16 cellular contexts compared by ENCODE assay signal in genomic region chr2:9201185-9201891, GRCh38. TPM values are rescaled to one million over a fixed set of nuclear protein-coding genes. Genes with fewer than 3 reads are reported as not detected.
DNase-seq lines count a peak whose midpoint lies in the region; ATAC-seq and TF ChIP-seq lines count a peak whose summit lies in the region.
"Had no signal": no experiment of that assay in that cellular context is flagged by ENCODE, and none has a peak within 500 bp of the region (broad histone marks: within the 10 kb centered on the region; RNA-seq: fewer than 3 reads in every experiment).

No MANE protein-coding gene starts in this region.

- intact Hi-C loops in Right ventricle myocardium inferior (cut with DNase I): no loop called here
- intact Hi-C loops in upper lobe of right lung (cut with DNase I): loop anchor here (10.0 kb wide), 1 partner anchor 123 kb away; no protein-coding TSS in a partner anchor

- H3K9me3 ChIP-seq in right atrium auricular region (no peaks in the 10 kb centered on the region), adipocyte (ENCODE audit: control insufficient read depth, low read length) (no peaks in the 10 kb centered on the region), upper lobe of right lung (no peaks in the 10 kb centered on the region)
- H3K9me3 ChIP-seq: neutrophil, uterus had no signal

- peak overlapping the region; percentile 81 for H3K27ac Mint-ChIP-seq in glutamatergic neuron (ENCODE audit: unreplicated experiment)
- H3K27ac Mint-ChIP-seq in activated T-cell treated with anti-CD3 and anti-CD28 coated beads, Interleukin-2, amount 50 U/mL, for 72 hours: no peak overlapping the region
- H3K27ac Mint-ChIP-seq: activated CD8-positive, alpha-beta memory T cell treated with anti-CD3 and anti-CD28 coated beads, Interleukin-2, amount 10 ng/mL, durations not matched to agents 7 days and 5 days had no signal

- in situ Hi-C loops in G401 (cut with HindIII; ENCODE audit: low sequenced_read_pairs): no loop called here

- peak overlapping the region; percentile 49 for H3K4me3 Mint-ChIP-seq in glutamatergic neuron (ENCODE audit: unreplicated experiment)
- no peak overlapping the region for H3K4me3 Mint-ChIP-seq in activated T-cell treated with anti-CD3 and anti-CD28 coated beads, Interleukin-2, amount 50 U/mL, for 72 hours
- H3K4me3 Mint-ChIP-seq: activated CD8-positive, alpha-beta memory T cell treated with anti-CD3 and anti-CD28 coated beads, Interleukin-2, amount 10 ng/mL, durations not matched to agents 7 days and 5 days had no signal

- H3K4me1 Mint-ChIP-seq in glutamatergic neuron (ENCODE audit: low read depth, unreplicated experiment): peaks cover 32% of the 10 kb centered on the region
- peaks cover 6% of the 10 kb centered on the region for H3K4me1 Mint-ChIP-seq in activated T-cell treated with anti-CD3 and anti-CD28 coated beads, Interleukin-2, amount 50 U/mL, for 72 hours (ENCODE audit: low read depth)

- H3K4me3 ChIP-seq in right atrium auricular region (no peak overlapping the region), adipocyte (ENCODE audit: low read length) (no peak overlapping the region), upper lobe of right lung (no peak overlapping the region)
- H3K4me3 ChIP-seq: uterus had no signal

- peaks cover 11% of the 10 kb centered on the region for H3K27me3 Mint-ChIP-seq in glutamatergic neuron (ENCODE audit: unreplicated experiment)
- peaks cover 46% of the 10 kb centered on the region for H3K27me3 Mint-ChIP-seq in activated T-cell treated with anti-CD3 and anti-CD28 coated beads, Interleukin-2, amount 50 U/mL, for 72 hours (ENCODE audit: low read depth)

- no peak for ATAC-seq in Right ventricle myocardium inferior
- peak; percentile 68 for ATAC-seq in upper lobe of right lung
- no peak for ATAC-seq in activated T-cell treated with anti-CD3 and anti-CD28 coated beads, Interleukin-2, amount 50 U/mL, for 72 hours (replicated peaks in 1 of 2)
- ATAC-seq: activated CD8-positive, alpha-beta memory T cell treated with anti-CD3 and anti-CD28 coated beads, Interleukin-2, amount 10 ng/mL, durations not matched to agents 7 days and 5 days; HCT116 had no signal

- peaks cover 3% of the 10 kb centered on the region for H3K9me3 Mint-ChIP-seq in glutamatergic neuron (ENCODE audit: unreplicated experiment)
- no peaks in the 10 kb centered on the region for H3K9me3 Mint-ChIP-seq in activated T-cell treated with anti-CD3 and anti-CD28 coated beads, Interleukin-2, amount 50 U/mL, for 72 hours

- peaks cover 0 to 9% of the 10 kb centered on the region in 2 donors for H3K4me1 ChIP-seq in right atrium auricular region
- H3K4me1 ChIP-seq in adipocyte (ENCODE audit: control insufficient read depth, insufficient read depth, low read length): peaks cover 15% of the 10 kb centered on the region
- H3K4me1 ChIP-seq in upper lobe of right lung: no peaks in the 10 kb centered on the region
- H3K4me1 ChIP-seq: uterus had no signal

- no peaks in the 10 kb centered on the region for H3K36me3 Mint-ChIP-seq in glutamatergic neuron (ENCODE audit: unreplicated experiment)
- H3K36me3 Mint-ChIP-seq in activated T-cell treated with anti-CD3 and anti-CD28 coated beads, Interleukin-2, amount 50 U/mL, for 72 hours (ENCODE audit: insufficient read depth in 2 of 2): no peaks in the 10 kb centered on the region
- H3K36me3 Mint-ChIP-seq: activated CD8-positive, alpha-beta memory T cell treated with anti-CD3 and anti-CD28 coated beads, Interleukin-2, amount 10 ng/mL, durations not matched to agents 7 days and 5 days had no signal

- H3K9ac ChIP-seq in adipocyte (ENCODE audit: low read length): no peak overlapping the region

- no peaks in the 10 kb centered on the region for H3K36me3 ChIP-seq in right atrium auricular region
- no peaks in the 10 kb centered on the region for H3K36me3 ChIP-seq in adipocyte (ENCODE audit: control insufficient read depth, insufficient read depth, low read length, severe bottlenecking)
- no peaks in the 10 kb centered on the region for H3K36me3 ChIP-seq in upper lobe of right lung
- H3K36me3 ChIP-seq: neutrophil, uterus had no signal

- no peaks in the 10 kb centered on the region for H3K27me3 ChIP-seq in right atrium auricular region
- H3K27me3 ChIP-seq in adipocyte (replicated peaks; ENCODE audit: control insufficient read depth, insufficient read depth, low read length): no peaks in the 10 kb centered on the region
- no peaks in the 10 kb centered on the region for H3K27me3 ChIP-seq in upper lobe of right lung
- H3K27me3 ChIP-seq: uterus had no signal

- H3K27ac ChIP-seq in right atrium auricular region: peak overlapping the region in 1 of 2 donors; percentile 11
- H3K27ac ChIP-seq in upper lobe of right lung: no peak overlapping the region
- H3K27ac ChIP-seq: neutrophil, uterus had no signal

- DNase-seq in right atrium auricular region (ENCODE audit: low spot score) (peak; percentile 57), Right ventricle myocardium inferior (ENCODE audit: missing footprints) (no peak), adipocyte (ENCODE audit: low read depth) (peak; percentile 71), glutamatergic neuron (no peak), upper lobe of right lung (no peak), COR-L47 (lab: John Stamatoyannopoulos, UW) (no peak), G401 (ENCODE audit: low spot score) (no peak)
- no peak for DNase-seq in activated T-cell treated with anti-CD3 and anti-CD28 coated beads, Interleukin-2, amount 50 U/mL, for 72 hours
- DNase-seq: activated CD8-positive, alpha-beta memory T cell treated with anti-CD3 and anti-CD28 coated beads, Interleukin-2, amount 10 ng/mL, durations not matched to agents 7 days and 5 days; DMS79; NCI-H1417 treated with DMSO at 0.1 percent for 48 hours; NCI-H774; SHP77 treated with DMSO at 0.1 percent for 48 hours had no signal

- TF ChIP-seq CTCF in right atrium auricular region (IDR thresholded peaks at IDR 0.05): no peak
- TF ChIP-seq CTCF in glutamatergic neuron (IDR thresholded peaks at IDR 0.05; ENCODE audit: partially characterized antibody, unreplicated experiment): no peak
- no peak for TF ChIP-seq CTCF in upper lobe of right lung (IDR thresholded peaks at IDR 0.05)

RNA-seq across cellular contexts. Expression of gene ASAP2, which starts 5.3 kb away (rescaled TPM):
- total RNA-seq in right atrium auricular region (10 to 100 TPM; 13.2 to 20.3 TPM), Right ventricle myocardium inferior (12.9 TPM), glutamatergic neuron (ENCODE audit: unreplicated experiment) (49.6 TPM), upper lobe of right lung (30.9 TPM)
- total RNA-seq in activated T-cell treated with anti-CD3 and anti-CD28 coated beads, Interleukin-2, amount 50 U/mL, for 72 hours: under 1 TPM; 0.10 to 0.42 TPM
- total RNA-seq in G401 (2014; rRNA removed; shearing (Covaris generic)): 5.5 and 7.1 TPM in 2 replicates

Comparison
In these comparisons a context has a peak if more than half of its experiments do, and no peak if none do; other contexts are left out.
1. DNase-seq: peak in right atrium auricular region (single experiment) and adipocyte (single experiment); none in Right ventricle myocardium inferior (single experiment), glutamatergic neuron (single experiment), upper lobe of right lung (single experiment), activated T-cell treated with anti-CD3 and anti-CD28 coated beads, Interleukin-2, amount 50 U/mL, for 72 hours (0 of 2), COR-L47 (single experiment) and G401 (single experiment).